ENCODE assay signal across 21 cellular contexts in genomic region chr3:284316-284715, GRCh38.
"Had no signal": no experiment of that assay in that cellular context is flagged by ENCODE, and none has a peak within 500 bp of the region (broad histone marks: within the 10 kb centered on the region; RNA-seq: fewer than 3 reads in every experiment).

No MANE protein-coding gene starts in this region.

- FAIRE-seq: keratinocyte had no signal

- DNase-seq: dorsolateral prefrontal cortex; effector CD4-positive, alpha-beta T cell; glutamatergic neuron; heart right ventricle; hippocampal formation; left ventricle myocardium superior; lower lobe of right lung; naive thymus-derived CD8-positive, alpha-beta T cell; nephron progenitor cell; nucleus accumbens; stimulated activated CD4-positive, alpha-beta T cell treated with anti-CD3 and anti-CD28 coated beads, Interleukin-12 subunit alpha, Interleukin-12 subunit beta, amount 100 ng/mL, for 4 hours; stimulated activated CD4-positive, alpha-beta T cell treated with anti-CD3 and anti-CD28 coated beads, Interleukin-2, amount 100 ng/mL, for 24 hours; stimulated activated CD4-positive, alpha-beta T cell treated with anti-CD3 and anti-CD28 coated beads, Interleukin-4, amount 100 ng/mL, for 24 hours; stimulated activated naive CD4-positive, alpha-beta T cell treated with Interleukin-2 at 50 U/mL for 16 hours; stomach; thyroid gland; trophoblast cell had no signal

- ATAC-seq: gastroesophageal sphincter; heart right ventricle; left ventricle myocardium superior; lower lobe of right lung; naive thymus-derived CD8-positive, alpha-beta T cell; sciatic nerve; stimulated activated effector memory CD8-positive, alpha-beta T cell treated with anti-CD3 and anti-CD28 coated beads, Interleukin-12 subunit alpha, Interleukin-12 subunit beta, amount 100 ng/mL, for 72 hours had no signal
